8 cellular contexts compared by ENCODE assay signal in the genomic region with DNA sequence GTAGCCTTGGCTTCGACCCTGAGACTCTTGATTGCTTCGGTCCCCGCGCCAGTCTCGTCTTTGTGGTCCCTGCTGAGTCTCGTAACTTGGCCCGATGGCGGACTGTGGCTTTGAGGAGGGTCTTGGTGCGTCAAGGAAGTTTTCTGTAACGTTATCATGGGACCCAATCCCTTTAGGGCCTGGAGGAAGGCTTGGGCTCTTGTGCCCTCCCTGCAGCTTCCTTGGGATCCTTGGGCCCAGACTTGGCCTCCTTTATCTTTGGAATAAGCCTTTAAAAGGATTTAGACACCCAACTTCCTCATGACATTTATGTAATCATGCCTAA. TPM values are rescaled to one million over a fixed set of nuclear protein-coding genes. Genes with fewer than 3 reads are reported as not detected.
DNase-seq lines count a peak whose midpoint lies in the region; ATAC-seq and TF ChIP-seq lines count a peak whose summit lies in the region.

No MANE protein-coding gene starts in this region.

- TF ChIP-seq CTCF in Panc1 (IDR thresholded peaks at IDR 0.05), result no peak

- intact Hi-C loops in Panc1 (cut with micrococcal nuclease; ENCODE audit: unreplicated experiment), result loop anchor here (10.0 kb wide), 2 partner anchors 64 to 94 kb away; partner anchors contain the start of gene RLF

- H3K4me2 ChIP-seq in trophoblast cell (ENCODE audit: low read length), result peak overlapping the region; percentile 59

- H3K27ac ChIP-seq in Panc1 (ENCODE audit: low read length), result peak overlapping the region; percentile 94
- H3K27ac ChIP-seq in esophagus (ENCODE audit: low read depth in 2 of 2, low read length in 1 of 2), result peak overlapping the region; percentile 79 to 99
- H3K27ac ChIP-seq in trophoblast cell (ENCODE audit: low read depth, low read length), result peak overlapping the region; percentile 42

- peak overlapping the region; percentile 19 for H2AFZ ChIP-seq in trophoblast cell (ENCODE audit: insufficient read depth, low read length, poor library complexity)

- peak; percentile 1 for ATAC-seq in GM18907 (IDR thresholded peaks at IDR 0.05; ENCODE audit: unreplicated experiment)
- peak; percentile 37 for ATAC-seq in Panc1
- ATAC-seq in GM19351 (IDR thresholded peaks at IDR 0.05; ENCODE audit: unreplicated experiment), result no peak

- peak overlapping the region; percentile 20 for H3K18ac ChIP-seq in trophoblast cell (ENCODE audit: low read length)

- H3K9me3 ChIP-seq in Panc1 (ENCODE audit: control insufficient read depth, insufficient read depth, low read depth, low read length) (no peaks in the 10 kb centered on the region), esophagus (ENCODE audit: control insufficient read depth in 2 of 2, insufficient read depth in 1 of 2, low read depth in 1 of 2, low read length in 1 of 2) (no peaks in the 10 kb centered on the region), trophoblast cell (ENCODE audit: insufficient read depth, low read depth, low read length) (no peaks in the 10 kb centered on the region)

- H3K14ac ChIP-seq in trophoblast cell (ENCODE audit: low read length), result peak overlapping the region; percentile 30

- peaks cover 30% of the 10 kb centered on the region for H3K36me3 ChIP-seq in Panc1 (ENCODE audit: control insufficient read depth, insufficient read depth, low read length)
- peaks cover 0 to 4% of the 10 kb centered on the region in 2 donors for H3K36me3 ChIP-seq in esophagus (ENCODE audit: control insufficient read depth in 2 of 2, insufficient read depth in 2 of 2, low read length in 1 of 2)
- peaks cover 13% of the 10 kb centered on the region in 2 experiments for H3K36me3 ChIP-seq in trophoblast cell (ENCODE audit: control insufficient read depth in 1 of 2, insufficient read depth in 2 of 2, low read length in 2 of 2)

- H2BK120ac ChIP-seq in trophoblast cell (ENCODE audit: insufficient read depth, low read length, poor library complexity), result no peak overlapping the region

- H3K4ac ChIP-seq in trophoblast cell (ENCODE audit: low read depth, low read length), result peak overlapping the region; percentile 21

- CTCF ChIA-PET in Panc1 (lab: Charles Lee), result no interaction called here

- H2BK12ac ChIP-seq in trophoblast cell (ENCODE audit: low read length), result no peak overlapping the region

- H3K23ac ChIP-seq in trophoblast cell (ENCODE audit: low read length), result no peak overlapping the region

- no peak overlapping the region for H2AK5ac ChIP-seq in trophoblast cell (ENCODE audit: low read length)

- H3K4me3 ChIP-seq in Panc1 (ENCODE audit: low read depth in 2 of 2, low read length in 2 of 2) (peak overlapping the region; percentile 88 to 100), esophagus (ENCODE audit: low read depth in 1 of 2, low read length in 2 of 2) (peak overlapping the region; percentile 89 to 100), trophoblast cell (ENCODE audit: low read depth, low read length) (peak overlapping the region; percentile 96)

- peaks cover 9% of the 10 kb centered on the region for H3K79me1 ChIP-seq in trophoblast cell (ENCODE audit: low read length)

- POLR2A ChIA-PET in Panc1 (lab: Charles Lee), result no interaction called here

- H4K12ac ChIP-seq in trophoblast cell (ENCODE audit: low read depth, low read length), result peak overlapping the region; percentile 38

- peak overlapping the region; percentile 1 for H2BK5ac ChIP-seq in trophoblast cell (ENCODE audit: low read depth, low read length, poor library complexity)

- H3K27me3 ChIP-seq in Panc1 (ENCODE audit: control insufficient read depth, insufficient read depth, low read length) (no peaks in the 10 kb centered on the region), esophagus (ENCODE audit: control insufficient read depth in 1 of 2, insufficient read depth in 2 of 2, low read length in 2 of 2) (no peaks in the 10 kb centered on the region), trophoblast cell (ENCODE audit: insufficient read depth, low read length) (no peaks in the 10 kb centered on the region)

- H3K79me2 ChIP-seq in trophoblast cell (ENCODE audit: control insufficient read depth, insufficient read depth, low read length, poor library complexity), result peaks cover 7% of the 10 kb centered on the region

- DNase-seq in Panc1 (ENCODE audit: low read depth, low spot score) (no peak), trophoblast cell (peak in 1 of 2 donors; percentile 27), epidermal melanocyte (ENCODE audit: insufficient read length, low spot score) (no peak), pons (ENCODE audit: low spot score) (no peak)
- no peak for DNase-seq in activated effector memory CD4-positive, alpha-beta T cell treated with anti-CD3 and anti-CD28 coated beads, Interleukin-2, amount 50 U/mL, for 16 hours

- in situ Hi-C loops in Panc1 (cut with HindIII; ENCODE audit: low pct_unique_long_range_greater_than_20kb, low sequenced_read_pairs), result no loop called here

- TSS peak; percentile 77 for BruUV-seq in Panc1 (replicated peaks; lab: Mats Ljungman, UMichigan)

- peaks cover 9% of the 10 kb centered on the region for H3K4me1 ChIP-seq in Panc1 (ENCODE audit: control insufficient read depth, insufficient read depth, low read length)
- peaks cover 0 to 3% of the 10 kb centered on the region in 2 donors for H3K4me1 ChIP-seq in esophagus (ENCODE audit: control insufficient read depth in 2 of 2, insufficient read depth in 2 of 2, low read length in 1 of 2)
- H3K4me1 ChIP-seq in trophoblast cell (ENCODE audit: control insufficient read depth in 1 of 2, insufficient read depth in 2 of 2, low read length in 2 of 2), result no peaks in the 10 kb centered on the region

- peak overlapping the region; percentile 15 for H4K91ac ChIP-seq in trophoblast cell (ENCODE audit: low read depth, low read length)

- 0 to 1% methylated on average over 8 to 10 of the region's 10 CpGs for WGBS in esophagus, 2 donors
- no CpG with 5 or more reads among the region's 10 CpGs for WGBS in trophoblast cell (ENCODE audit: extremely low coverage, insufficient coverage, insufficient read length)

- peak overlapping the region; percentile 91 for H3K9ac ChIP-seq in trophoblast cell (ENCODE audit: low read length)

- peak overlapping the region; percentile 76 for H4K8ac ChIP-seq in trophoblast cell (ENCODE audit: low read depth, low read length)

RNA-seq across cellular contexts. Expression of gene ZMPSTE24, which starts 0.4 kb away (rescaled TPM):
- 65.4 TPM for total RNA-seq in Panc1 (2021; ENCODE audit: unreplicated experiment)
- polyA plus RNA-seq in Panc1 (2012; ENCODE audit: insufficient read length), result 44.5 TPM
- polyA plus RNA-seq in esophagus, result 10 to 100 TPM; 14.4 to 18.7 TPM
- polyA plus RNA-seq in trophoblast cell (2013), result 36.9 and 39.4 TPM in 2 replicates

RNA-seq across cellular contexts. Expression of gene TMCO2, which starts 10.7 kb away (rescaled TPM):
- not detected for total RNA-seq in Panc1 (2021; ENCODE audit: unreplicated experiment)
- not detected for polyA plus RNA-seq in Panc1 (2012; ENCODE audit: insufficient read length)
- not detected for polyA plus RNA-seq in esophagus
- polyA plus RNA-seq in trophoblast cell (2013), result 0.33 and 0.35 TPM in 2 replicates

RNA-seq across cellular contexts. Expression of gene COL9A2, which starts 58.7 kb away (rescaled TPM):
- 2.9 TPM for total RNA-seq in Panc1 (2021; ENCODE audit: unreplicated experiment)
- 1.7 TPM for polyA plus RNA-seq in Panc1 (2012; ENCODE audit: insufficient read length)
- polyA plus RNA-seq in esophagus, result 1 to 10 TPM in 1 of 2 donors, under 1 TPM in 1; 0.54 to 1.3 TPM
- 18.1 and 20.5 TPM in 2 replicates for polyA plus RNA-seq in trophoblast cell (2013)

Comparison
In these comparisons a context has a peak if more than half of its experiments do, and no peak if none do; other contexts are left out.
1. H3K27ac ChIP-seq: peak in every context shown above with its lines; median percentile 94 in Panc1; 89 in esophagus; 42 in trophoblast cell.